17 cellular contexts compared by ENCODE assay signal in genomic region chr3:33187368-33187634, GRCh38. TPM values are rescaled to one million over a fixed set of nuclear protein-coding genes. Genes with fewer than 3 reads are reported as not detected.
DNase-seq lines count a peak whose midpoint lies in the region; ATAC-seq and TF ChIP-seq lines count a peak whose summit lies in the region.
"Had no signal": no experiment of that assay in that cellular context is flagged by ENCODE, and none has a peak within 500 bp of the region (broad histone marks: within the 10 kb centered on the region; RNA-seq: fewer than 3 reads in every experiment).

No MANE protein-coding gene starts in this region.

- no peak overlapping the region for H3K4me3 ChIP-seq in IMR-90 (ENCODE audit: insufficient read depth, low read depth, low read length)
- H3K4me3 ChIP-seq in mesenchymal stem cell (ENCODE audit: insufficient read depth in 1 of 2, low read depth in 1 of 2, low read length in 2 of 2) = no peak overlapping the region

- ATAC-seq in IMR-90 (ENCODE audit: low read depth) (no peak), GM21360 (IDR thresholded peaks at IDR 0.05; ENCODE audit: unreplicated experiment) (no peak), HG02798 (IDR thresholded peaks at IDR 0.05; ENCODE audit: poor library complexity, unreplicated experiment) (no peak)

- H2BK20ac ChIP-seq in IMR-90 (ENCODE audit: low read depth, low read length) = no peak overlapping the region

- no peak overlapping the region for H3K14ac ChIP-seq in IMR-90 (replicated peaks; ENCODE audit: low read depth, low read length)
- H3K14ac ChIP-seq in mesenchymal stem cell (ENCODE audit: low read length in 2 of 2) = no peak overlapping the region

- no peak overlapping the region for H2BK12ac ChIP-seq in mesenchymal stem cell (ENCODE audit: low read length in 2 of 2)

- no peak overlapping the region for H4K91ac ChIP-seq in IMR-90 (ENCODE audit: insufficient read depth, low read depth, low read length)
- H4K91ac ChIP-seq in mesenchymal stem cell (ENCODE audit: low read length) = no peak overlapping the region

- no TSS peak for BruUV-seq in IMR-90 (replicated peaks; lab: Mats Ljungman, UMichigan)

- H3K18ac ChIP-seq in IMR-90 (ENCODE audit: low read depth, low read length) (no peak overlapping the region), mesenchymal stem cell (ENCODE audit: low read depth in 1 of 2, low read length in 2 of 2) (no peak overlapping the region)

- H4K8ac ChIP-seq in IMR-90 (ENCODE audit: low read depth in 2 of 2, low read length in 2 of 2) = no peak overlapping the region
- H4K8ac ChIP-seq in mesenchymal stem cell (ENCODE audit: low read length) = no peak overlapping the region

- TF ChIP-seq POLR2A in IMR-90 (IDR thresholded peaks at IDR 0.05; ENCODE audit: low read depth, low read length) = no peak

- H3K9ac ChIP-seq in IMR-90 (ENCODE audit: low read depth, low read length) (no peak overlapping the region), mesenchymal stem cell (ENCODE audit: low read length) (no peak overlapping the region)

- H2BK5ac ChIP-seq in IMR-90 (ENCODE audit: low read depth, low read length, poor library complexity, severe bottlenecking) = no peak overlapping the region
- no peak overlapping the region for H2BK5ac ChIP-seq in mesenchymal stem cell (ENCODE audit: low read depth, low read length, poor library complexity, severe bottlenecking)

- no peak for TF ChIP-seq RAD21 in IMR-90 (IDR thresholded peaks at IDR 0.05; ENCODE audit: low read length)

- in situ Hi-C loops in IMR-90 (cut with MboI; ENCODE audit: low sequenced_read_pairs) = no loop called here

- H2AK9ac ChIP-seq in IMR-90 (replicated peaks; ENCODE audit: low read depth, low read length, poor library complexity) = no peak overlapping the region

- peak; percentile 4 for DNase-seq in IMR-90
- DNase-seq in RPMI7951 (ENCODE audit: low read depth) = peak; percentile 23
- peak; percentile 38 to 98 for DNase-seq in dermis microvascular lymphatic vessel endothelial cell (ENCODE audit: low read depth in 2 of 2)
- DNase-seq in mesenchymal stem cell = no peak
- no peak for DNase-seq in DMS 273 (lab: John Stamatoyannopoulos, UW; ENCODE audit: unreplicated experiment)
- DNase-seq in cortex of kidney (lab: John Stamatoyannopoulos, UW) = no peak
- DNase-seq: BE2C; CD4-positive, alpha-beta T cell; DND-41; NCI-H1436; NCI-H2029 treated with DMSO at 0.1 percent for 48 hours; NCI-H2171 treated with DMSO at 0.1 percent for 48 hours; NCI-H446 treated with DMSO at 0.1 percent for 48 hours; NCI-H748 treated with DMSO at 0.1 percent for 48 hours had no signal

- dilution Hi-C loops in IMR-90 (cut with HindIII; ENCODE audit: low sequenced_read_pairs, unreplicated experiment) = no loop called here

- H2AFZ ChIP-seq in IMR-90 (replicated peaks; ENCODE audit: low read length, poor library complexity) (no peak overlapping the region), mesenchymal stem cell (ENCODE audit: low read depth, low read length) (no peak overlapping the region)

- H2BK15ac ChIP-seq in IMR-90 (ENCODE audit: low read depth, low read length) (no peak overlapping the region), mesenchymal stem cell (ENCODE audit: low read depth, poor library complexity, severe bottlenecking) (no peak overlapping the region)

- no peak overlapping the region for H3K27ac ChIP-seq in IMR-90 (ENCODE audit: insufficient read depth, low read length)
- peak overlapping the region; percentile 15 for H3K27ac ChIP-seq in mesenchymal stem cell (ENCODE audit: low read length, poor library complexity, severe bottlenecking)

- no peak for TF ChIP-seq CTCF in IMR-90 (conservative IDR thresholded peaks at IDR 0.05; ENCODE audit: low read depth, low read length)

- H2AK5ac ChIP-seq in IMR-90 (ENCODE audit: low read depth, low read length) (no peak overlapping the region), mesenchymal stem cell (ENCODE audit: low read length, severe bottlenecking) (no peak overlapping the region)

- 100% methylated on average over 1 of the region's 3 CpGs; no CpG with 5 or more reads in 1 of the 2 experiments for WGBS in IMR-90 (ENCODE audit: extremely low coverage in 2 of 2, insufficient read length in 1 of 2), 2 experiments
- WGBS in mesenchymal stem cell = 96% methylated on average over 3 of the region's 3 CpGs

- CTCF ChIA-PET in IMR-90 (lab: Yijun Ruan, JAX) = no interaction called here

- H3K27me3 ChIP-seq in IMR-90 (ENCODE audit: control insufficient read depth, insufficient read depth, low read length) (no peaks in the 10 kb centered on the region), mesenchymal stem cell (ENCODE audit: control insufficient read depth in 1 of 2, insufficient read depth in 1 of 2, low read length in 2 of 2) (no peaks in the 10 kb centered on the region)
- H3K27me3 ChIP-seq: BE2C had no signal

- no peak overlapping the region for H3K23ac ChIP-seq in IMR-90 (ENCODE audit: low read depth, low read length)
- H3K23ac ChIP-seq in mesenchymal stem cell (ENCODE audit: low read length in 2 of 2) = no peak overlapping the region

- H3K9me1 ChIP-seq in IMR-90 (ENCODE audit: insufficient read depth, low read length) = no peaks in the 10 kb centered on the region; the same call in 1 of the 2 replicates

- intact Hi-C loops in IMR-90 (cut with micrococcal nuclease) = no loop called here

- H3K56ac ChIP-seq in IMR-90 (ENCODE audit: extremely low read depth, insufficient read depth, low read length) = no peak overlapping the region

- H3K4ac ChIP-seq in IMR-90 (ENCODE audit: low read depth, low read length) = no peak overlapping the region
- no peak overlapping the region for H3K4ac ChIP-seq in mesenchymal stem cell (ENCODE audit: low read depth in 1 of 2, low read length in 2 of 2)

- H3K9me3 ChIP-seq in IMR-90 (ENCODE audit: control insufficient read depth, insufficient read depth, low read length) = no peaks in the 10 kb centered on the region
- no peaks in the 10 kb centered on the region for H3K9me3 ChIP-seq in mesenchymal stem cell (ENCODE audit: control insufficient read depth, low read length)
- H3K9me3 ChIP-seq: BE2C had no signal

- no peak overlapping the region for H4K5ac ChIP-seq in IMR-90 (ENCODE audit: low read depth, low read length)

- H3K4me2 ChIP-seq in IMR-90 (ENCODE audit: low read depth, low read length) = no peak overlapping the region
- no peak overlapping the region for H3K4me2 ChIP-seq in mesenchymal stem cell (ENCODE audit: low read length, poor library complexity, severe bottlenecking)

- H3K79me1 ChIP-seq in IMR-90 (ENCODE audit: low read depth in 1 of 2, low read length in 2 of 2) = no peaks in the 10 kb centered on the region
- no peaks in the 10 kb centered on the region for H3K79me1 ChIP-seq in mesenchymal stem cell (replicated peaks; ENCODE audit: low read length, poor library complexity, severe bottlenecking)

- H3K36me3 ChIP-seq in IMR-90 (ENCODE audit: control insufficient read depth, insufficient read depth, low read length) (no peaks in the 10 kb centered on the region), mesenchymal stem cell (ENCODE audit: control insufficient read depth in 1 of 2, insufficient read depth in 2 of 2, low read depth in 1 of 2, low read length in 2 of 2) (no peaks in the 10 kb centered on the region)
- H3K36me3 ChIP-seq: BE2C had no signal

- H2BK120ac ChIP-seq in IMR-90 (ENCODE audit: low read depth, low read length) (no peak overlapping the region), mesenchymal stem cell (ENCODE audit: low read depth, low read length) (no peak overlapping the region)

- POLR2A ChIA-PET in IMR-90 (lab: Charles Lee; ENCODE audit: unreplicated experiment) = no interaction called here

- no peaks in the 10 kb centered on the region for H4K20me1 ChIP-seq in IMR-90 (ENCODE audit: insufficient read depth, low read length)

- H3K4me1 ChIP-seq in IMR-90 (ENCODE audit: control insufficient read depth, insufficient read depth, low read length) (no peaks in the 10 kb centered on the region), mesenchymal stem cell (ENCODE audit: control insufficient read depth, insufficient read depth, low read depth, low read length) (no peaks in the 10 kb centered on the region)
- H3K4me1 ChIP-seq: BE2C had no signal

TF ChIP-seq in IMR-90, 13 proteins besides CTCF, POLR2A, EP300 and RAD21 (continues in another document):
- TF ChIP-seq NFE2L2 (IDR thresholded peaks at IDR 0.05; ENCODE audit: low read depth, low read length) (no peak), BHLHE40 (IDR thresholded peaks at IDR 0.05; ENCODE audit: low read depth, low read length) (no peak), SMC3 (IDR thresholded peaks at IDR 0.05; ENCODE audit: low read depth, low read length) (no peak), CHD1 (IDR thresholded peaks at IDR 0.05; ENCODE audit: low read depth, low read length) (no peak), FOS (IDR thresholded peaks at IDR 0.05; ENCODE audit: low read depth, low read length) (no peak), CEBPB (IDR thresholded peaks at IDR 0.05; ENCODE audit: low read depth, low read length) (no peak), MAFK (IDR thresholded peaks at IDR 0.05; ENCODE audit: low read depth, low read length) (no peak), USF2 (IDR thresholded peaks at IDR 0.05; ENCODE audit: low read depth, low read length) (no peak), RFX5 (IDR thresholded peaks at IDR 0.05; ENCODE audit: low read depth, low read length) (no peak), ELK1 (IDR thresholded peaks at IDR 0.05; ENCODE audit: borderline replicate concordance, low read depth, low read length) (no peak)

RNA-seq across cellular contexts. Expression of gene SUSD5, which starts 31.3 kb away (rescaled TPM):
- total RNA-seq in IMR-90 (2012; rRNA removed) (2.9 and 3.9 TPM in 2 replicates), dermis microvascular lymphatic vessel endothelial cell (0.63 and 1.7 TPM in 2 replicates)
- polyA plus RNA-seq in IMR-90 (2012; rRNA removed) = 1.2 and 1.4 TPM in 2 replicates
- 0.31 and 0.56 TPM in 2 replicates for polyA plus RNA-seq in IMR-90 (2012; cell fraction: cytosol; rRNA removed)
- polyA plus RNA-seq in IMR-90 (2012; cell fraction: nucleus; rRNA removed; ENCODE audit: low replicate concordance) = 0.23 and 0.44 TPM in 2 replicates
- total RNA-seq in RPMI7951 (2014; rRNA removed; shearing (Covaris generic)) = 4.6 and 7.5 TPM in 2 replicates
- polyA plus RNA-seq in mesenchymal stem cell (2013, experiment 1 of 2) = 2.4 TPM
- polyA plus RNA-seq in mesenchymal stem cell (2013, experiment 2 of 2) = 2.3 TPM
- total RNA-seq: CD4-positive, alpha-beta T cell had no signal
- polyA plus RNA-seq: IgD-negative memory B cell had no signal

Comparison
In these comparisons a context has a peak if more than half of its experiments do, and no peak if none do; other contexts are left out.
1. DNase-seq: peak in IMR-90 (single experiment), RPMI7951 (single experiment) and dermis microvascular lymphatic vessel endothelial cell (2 of 2); none in mesenchymal stem cell (single experiment), DMS 273 (single experiment) and cortex of kidney (single experiment).